Comparison of ENCODE assay signal across 33 cellular contexts in genomic region chr1:53421208-53421607, GRCh38. TPM values are rescaled to one million over a fixed set of nuclear protein-coding genes. Genes with fewer than 3 reads are reported as not detected.
"Had no signal": no experiment of that assay in that cellular context is flagged by ENCODE, and none has a peak within 500 bp of the region (broad histone marks: within the 10 kb centered on the region; RNA-seq: fewer than 3 reads in every experiment).

No MANE protein-coding gene starts in this region.

- H3K4me3 Mint-ChIP-seq: dendritic cell treated with granulocyte-macrophage colony-stimulating factor and Interleukin-4, amounts not matched to agents 40 ng/mL and 50 ng/mL, for 4 days; effector memory CD8-positive, alpha-beta T cell; mesothelial cell of epicardium had no signal

- H3K36me3 Mint-ChIP-seq: mesothelial cell of epicardium had no signal

- DNase-seq: cerebellar nuclear complex; colonic mucosa; cortex of kidney; effector CD8-positive, alpha-beta T cell; effector memory CD8-positive, alpha-beta T cell; erythroblast; esophagus squamous epithelium; foreskin fibroblast; foreskin melanocyte; gastrocnemius medialis; glutamatergic neuron; head of caudate nucleus; heart right ventricle; hippocampal formation; left cardiac atrium; left lung; left ventricle myocardium superior; lower lobe of right lung; mesenchymal stem cell; mucosa of descending colon had no signal

- H3K27me3 ChIP-seq: colonic mucosa had no signal

- ATAC-seq: effector memory CD8-positive, alpha-beta T cell; esophagus mucosa; gastrocnemius medialis; heart right ventricle; left cardiac atrium; left lung; left ventricle myocardium superior; lower lobe of right lung; mucosa of descending colon had no signal

- H3K27ac Mint-ChIP-seq: dendritic cell treated with granulocyte-macrophage colony-stimulating factor and Interleukin-4, amounts not matched to agents 40 ng/mL and 50 ng/mL, for 4 days; effector memory CD8-positive, alpha-beta T cell; mesothelial cell of epicardium had no signal

- H3K9me3 Mint-ChIP-seq: dendritic cell treated with granulocyte-macrophage colony-stimulating factor and Interleukin-4, amounts not matched to agents 40 ng/mL and 50 ng/mL, for 4 days had no signal

- H3K4me1 ChIP-seq: colonic mucosa, gastrocnemius medialis, heart right ventricle, left lung, lower lobe of right lung had no signal

- H3K9me3 ChIP-seq: colonic mucosa, gastrocnemius medialis, left lung, lower lobe of right lung had no signal

- FAIRE-seq: islet of Langerhans, keratinocyte had no signal

- H3K27ac ChIP-seq: colonic mucosa, epithelial cell of prostate, esophagus squamous epithelium, gastrocnemius medialis, heart right ventricle, left lung, lower lobe of right lung had no signal

- H3K4me3 ChIP-seq: colonic mucosa, esophagus squamous epithelium, gastrocnemius medialis, heart right ventricle, left lung, lower lobe of right lung, mucosa of descending colon had no signal

- H3K36me3 ChIP-seq: colonic mucosa, esophagus squamous epithelium, gastrocnemius medialis, heart right ventricle, left lung, lower lobe of right lung had no signal

RNA-seq across cellular contexts. Expression of gene DMRTB1, which starts 38.0 kb away (rescaled TPM):
- total RNA-seq: chondrocyte, colonic mucosa, dermis microvascular lymphatic vessel endothelial cell, esophagus mucosa, esophagus squamous epithelium, gastrocnemius medialis, glomerular endothelial cell, heart right ventricle, kidney epithelial cell, left cardiac atrium, left lung, left ventricle myocardium superior, lower leg skin, lower lobe of right lung, lung microvascular endothelial cell, mesenteric fat pad, mesothelial cell of epicardium, mucosa of descending colon had no signal
- polyA plus RNA-seq: heart right ventricle, keratinocyte had no signal
